11 cellular contexts compared by ENCODE assay signal in the genomic region with DNA sequence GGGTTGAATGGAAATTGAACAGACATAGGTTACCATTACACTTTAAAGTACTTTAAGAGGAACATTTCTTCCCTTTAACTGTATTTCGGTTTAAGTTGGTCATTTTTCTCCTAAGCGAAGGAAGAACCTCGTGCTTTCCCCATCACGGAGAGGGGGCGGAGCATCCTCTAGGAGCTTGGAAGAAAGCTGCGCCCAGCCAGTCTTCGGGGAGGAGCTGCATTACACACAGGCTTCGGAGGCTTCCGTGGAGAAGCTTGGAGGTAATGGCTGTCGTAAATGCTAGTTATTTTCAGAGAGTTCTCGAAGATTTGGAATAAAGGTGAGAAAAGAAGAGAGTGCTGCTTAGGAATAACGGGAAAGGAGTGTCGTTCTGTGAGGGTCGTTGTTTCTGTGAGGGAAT. TPM values are rescaled to one million over a fixed set of nuclear protein-coding genes. Genes with fewer than 3 reads are reported as not detected.
DNase-seq lines count a peak whose midpoint lies in the region; ATAC-seq and TF ChIP-seq lines count a peak whose summit lies in the region.
"Had no signal": no experiment of that assay in that cellular context is flagged by ENCODE, and none has a peak within 500 bp of the region (broad histone marks: within the 10 kb centered on the region; RNA-seq: fewer than 3 reads in every experiment).

Gene PWWP3B, plus strand, starts transcription at position 199 of the 400 bp plus-strand sequence. CDS start 37,128 bp downstream, outside the sequence.

- H3K4me3 ChIP-seq in choroid plexus epithelial cell (ENCODE audit: low read depth, low read length), result peak within 1 kb of the TSS; percentile 58
- peak within 1 kb of the TSS in 1 of 4 donors; percentile 18 for H3K4me3 ChIP-seq in transverse colon
- H3K4me3 ChIP-seq: MG63 had no signal

- no peaks in the 10 kb centered on the region for H3K27me3 ChIP-seq in transverse colon
- H3K27me3 ChIP-seq: MG63 had no signal

- no peak for TF ChIP-seq POLR2A in transverse colon (IDR thresholded peaks at IDR 0.05)

- TF ChIP-seq CTCF in choroid plexus epithelial cell (conservative IDR thresholded peaks at IDR 0.05; ENCODE audit: low read depth, low read length) (no peak), transverse colon (IDR thresholded peaks at IDR 0.05) (no peak)

- H3K27ac ChIP-seq in transverse colon, result no peak within 1 kb of the TSS
- H3K27ac ChIP-seq: 22Rv1 had no signal

- peak; percentile 78 for ATAC-seq in left lobe of liver
- no peak for ATAC-seq in GM21529 (IDR thresholded peaks at IDR 0.05; ENCODE audit: unreplicated experiment)
- ATAC-seq: activated naive CD8-positive, alpha-beta T cell treated with anti-CD3 and anti-CD28 coated beads, Interleukin-2, amount 50 U/mL, for 24 hours had no signal

- WGBS in transverse colon (ENCODE audit: low coverage in 1 of 2), 2 donors, result 0 to 40% methylated on average over 2 to 14 of the region's 14 CpGs

- H3K9me3 ChIP-seq in transverse colon, result no peaks in the 10 kb centered on the region
- H3K9me3 ChIP-seq: MG63 had no signal

- DNase-seq in DMS 273 (lab: John Stamatoyannopoulos, UW; ENCODE audit: unreplicated experiment), result peak; percentile 10
- no peak for DNase-seq in DMS 273 treated with DMSO at 0.1 percent for 48 hours (lab: John Stamatoyannopoulos, UW)
- peak; percentile 80 for DNase-seq in choroid plexus epithelial cell (ENCODE audit: low read depth)
- DNase-seq in left lobe of liver (ENCODE audit: low spot score), result peak; percentile 46
- DNase-seq in transverse colon, result peak; percentile 23
- no peak for DNase-seq in cortex of kidney (lab: John Stamatoyannopoulos, UW)
- DNase-seq in DMS153 (lab: John Stamatoyannopoulos, UW), result no peak
- DNase-seq: activated naive CD8-positive, alpha-beta T cell treated with anti-CD3 and anti-CD28 coated beads, Interleukin-2, amount 50 U/mL, for 24 hours; MG63 had no signal

- TF ChIP-seq EP300 in transverse colon (IDR thresholded peaks at IDR 0.05; ENCODE audit: low read depth), result no peak

- in situ Hi-C loops in transverse colon (cut with MboI; ENCODE audit: low pct_ligation_motif_present in 1 of 4, low pct_unique_long_range_greater_than_20kb in 1 of 4, low sequenced_read_pairs in 3 of 4), result no loop called here

- intact Hi-C loops in transverse colon (cut with DNase I; ENCODE audit: low total_unique reads), result no loop called here

- no peaks in the 10 kb centered on the region for H3K36me3 ChIP-seq in transverse colon
- H3K36me3 ChIP-seq: MG63 had no signal

- no peaks in the 10 kb centered on the region for H3K4me1 ChIP-seq in transverse colon

RNA-seq across cellular contexts. Expression of gene PWWP3B, which starts in this region (rescaled TPM):
- total RNA-seq in left lobe of liver (1.2 TPM), transverse colon (under 1 TPM in 2 of 4 donors, not detected in 2; 0.16 to 0.27 TPM)

Comparison
In these comparisons a context has a peak if more than half of its experiments do, and no peak if none do; other contexts are left out.
1. DNase-seq: peak in DMS 273 (single experiment), choroid plexus epithelial cell (single experiment) and left lobe of liver (single experiment); none in DMS 273 treated with DMSO at 0.1 percent for 48 hours (single experiment), cortex of kidney (single experiment) and DMS153 (single experiment).
2. Peak in DNase-seq in transverse colon; RNA of the gene not detected or under 1 TPM.